14 cellular contexts compared by ENCODE assay signal in the genomic region with DNA sequence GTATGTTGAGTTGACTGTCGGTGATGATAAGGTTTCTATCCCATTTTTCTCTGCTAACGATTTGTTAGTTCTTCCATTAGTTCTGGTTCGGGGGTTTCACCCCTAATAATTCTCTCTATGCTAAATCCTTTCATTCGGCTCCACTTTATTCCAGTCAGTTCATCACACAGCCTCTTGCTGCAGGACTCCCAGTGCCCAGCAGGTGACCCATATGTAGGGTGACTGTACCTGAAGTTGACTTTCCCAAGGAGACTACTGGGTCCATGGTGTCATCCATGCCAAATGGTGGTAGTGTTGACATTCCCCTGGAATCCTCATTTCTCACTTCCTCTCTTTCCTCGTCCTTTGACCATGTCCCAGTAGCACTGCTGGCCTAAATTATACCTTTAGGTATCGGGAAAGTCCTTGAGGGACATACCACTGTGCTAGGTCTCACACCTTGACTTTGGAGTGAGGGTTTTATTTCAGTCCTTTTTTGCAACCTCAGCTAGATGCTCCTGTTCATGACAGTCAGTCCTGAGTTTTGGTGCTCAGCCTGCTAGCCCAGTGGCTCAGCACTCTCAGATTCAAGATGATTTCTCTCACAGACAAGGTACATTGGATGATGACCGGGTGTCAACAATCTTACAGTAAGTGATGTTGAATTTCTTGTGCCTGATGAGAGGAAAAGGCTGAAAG.
A peak's percentile ranks its signal among the peaks of the same experiment; 100 is the strongest.
DNase-seq lines count a peak whose midpoint lies in the region; ATAC-seq and TF ChIP-seq lines count a peak whose summit lies in the region.
"Had no signal": no experiment of that assay in that cellular context is flagged by ENCODE, and none has a peak within 500 bp of the region (broad histone marks: within the 10 kb centered on the region; RNA-seq: fewer than 3 reads in every experiment).

No MANE protein-coding gene starts in this region.

- H3K27me3 Mint-ChIP-seq in activated naive CD4-positive, alpha-beta T cell treated with anti-CD3 and anti-CD28 coated beads for 36 hours (ENCODE audit: low read depth), result no peaks in the 10 kb centered on the region

- H3K4me3 ChIP-seq in Panc1 (ENCODE audit: low read depth in 2 of 2, low read length in 2 of 2) (no peak overlapping the region), H7 (ENCODE audit: insufficient read depth, low read depth, low read length) (no peak overlapping the region)
- H3K4me3 ChIP-seq: smooth muscle cell, testis had no signal

- no peak for TF ChIP-seq CTCF in Panc1 (IDR thresholded peaks at IDR 0.05)

- H3K4me1 Mint-ChIP-seq in activated naive CD4-positive, alpha-beta T cell treated with anti-CD3 and anti-CD28 coated beads for 36 hours (ENCODE audit: low read depth), result no peaks in the 10 kb centered on the region

- in situ Hi-C loops in Panc1 (cut with HindIII; ENCODE audit: low pct_unique_long_range_greater_than_20kb, low sequenced_read_pairs), result no loop called here

- no peak overlapping the region for H3K27ac ChIP-seq in Panc1 (ENCODE audit: low read length)
- H3K27ac ChIP-seq: 22Rv1, testis had no signal

- H3K9me3 Mint-ChIP-seq in activated naive CD4-positive, alpha-beta T cell treated with anti-CD3 and anti-CD28 coated beads for 36 hours, result no peaks in the 10 kb centered on the region

- H3K27me3 ChIP-seq in Panc1 (ENCODE audit: control insufficient read depth, insufficient read depth, low read length) (no peaks in the 10 kb centered on the region), H7 (ENCODE audit: control insufficient read depth, insufficient read depth, low read length) (no peaks in the 10 kb centered on the region)
- H3K27me3 ChIP-seq: testis had no signal

- CTCF ChIA-PET in Panc1 (lab: Charles Lee), result no interaction called here
- CTCF ChIA-PET in activated naive CD4-positive, alpha-beta T cell treated with anti-CD3 and anti-CD28 coated beads for 36 hours (lab: Charles Lee), result no interaction called here

- no TSS peak for BruUV-seq in Panc1 (replicated peaks; lab: Mats Ljungman, UMichigan)

- H3K36me3 Mint-ChIP-seq in activated naive CD4-positive, alpha-beta T cell treated with anti-CD3 and anti-CD28 coated beads for 36 hours (ENCODE audit: low read depth), result no peaks in the 10 kb centered on the region

- POLR2A ChIA-PET in Panc1 (lab: Charles Lee), result no interaction called here

- ATAC-seq in HG02840 (IDR thresholded peaks at IDR 0.05; ENCODE audit: low FRiP score, unreplicated experiment) (peak; percentile 11), Panc1 (peak; percentile 38; the same call in 1 of the 2 replicates), sciatic nerve (peak; percentile 16), GM21619 (IDR thresholded peaks at IDR 0.05; ENCODE audit: unreplicated experiment) (no peak)
- ATAC-seq: activated CD4-positive, CD25-positive, alpha-beta regulatory T cell treated with anti-CD3 and anti-CD28 coated beads, Interleukin-2, amount 50 U/mL, for 24 hours had no signal

- no peak overlapping the region for H3K27ac Mint-ChIP-seq in activated naive CD4-positive, alpha-beta T cell treated with anti-CD3 and anti-CD28 coated beads for 36 hours

- H3K4me1 ChIP-seq in Panc1 (ENCODE audit: control insufficient read depth, insufficient read depth, low read length), result no peaks in the 10 kb centered on the region
- H3K4me1 ChIP-seq: testis had no signal

- H3K36me3 ChIP-seq in Panc1 (ENCODE audit: control insufficient read depth, insufficient read depth, low read length), result no peaks in the 10 kb centered on the region
- H3K36me3 ChIP-seq in H7 (replicated peaks; ENCODE audit: control insufficient read depth, insufficient read depth, low read length), result no peaks in the 10 kb centered on the region

- no peaks in the 10 kb centered on the region for H3K9me3 ChIP-seq in Panc1 (ENCODE audit: control insufficient read depth, insufficient read depth, low read depth, low read length)
- H3K9me3 ChIP-seq: testis had no signal

- intact Hi-C loops in Panc1 (cut with micrococcal nuclease; ENCODE audit: unreplicated experiment) (loop anchor here (2.0 kb wide), 1 partner anchor 223 kb away; no protein-coding TSS in a partner anchor), sciatic nerve (cut with DNase I) (no loop called here)
- intact Hi-C loops in activated naive CD4-positive, alpha-beta T cell treated with anti-CD3 and anti-CD28 coated beads for 36 hours (cut with micrococcal nuclease), result loop anchor here (1.0 kb wide), 2 partner anchors 223 to 286 kb away; no protein-coding TSS in a partner anchor

- DNase-seq in DMS53 (lab: John Stamatoyannopoulos, UW) (peak; percentile 3), DMS53 treated with DMSO at 0.1 percent for 48 hours (lab: John Stamatoyannopoulos, UW; ENCODE audit: unreplicated experiment) (no peak), Panc1 (ENCODE audit: low read depth, low spot score) (no peak), sciatic nerve (ENCODE audit: low spot score) (no peak), H7 (no peak)
- DNase-seq in activated naive CD4-positive, alpha-beta T cell treated with anti-CD3 and anti-CD28 coated beads for 36 hours, result no peak
- DNase-seq: activated T-cell treated with anti-CD3 and anti-CD28 coated beads for 4 hours, GOT3 had no signal

- no peak overlapping the region for H3K4me3 Mint-ChIP-seq in activated naive CD4-positive, alpha-beta T cell treated with anti-CD3 and anti-CD28 coated beads for 36 hours
